22 cellular contexts compared by ENCODE assay signal in the genomic region with DNA sequence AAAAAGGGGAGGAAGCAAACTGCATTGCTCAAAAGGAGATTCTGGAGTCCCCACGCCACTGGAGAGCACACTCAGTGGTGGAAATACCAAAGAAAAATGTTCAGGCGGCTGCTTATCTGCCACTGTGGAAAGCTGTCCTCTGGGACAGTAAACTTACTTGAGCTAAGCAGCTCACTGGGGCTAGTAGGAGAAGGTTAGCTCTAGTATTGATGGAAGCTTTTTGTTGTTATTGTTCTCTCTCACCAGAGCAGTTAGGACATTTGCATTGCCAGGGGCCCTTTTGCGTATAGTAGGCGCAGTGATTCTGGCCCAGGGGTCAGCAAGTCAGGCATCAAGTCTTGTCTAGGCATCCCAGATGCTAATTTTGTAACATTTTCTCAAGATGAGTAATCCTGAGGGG.
"Had no signal": no experiment of that assay in that cellular context is flagged by ENCODE, and none has a peak within 500 bp of the region (broad histone marks: within the 10 kb centered on the region; RNA-seq: fewer than 3 reads in every experiment).

No MANE protein-coding gene starts in this region.

- H3K27me3 ChIP-seq: foreskin keratinocyte, upper lobe of left lung had no signal

- H3K27me3 Mint-ChIP-seq: progenitor cell of endocrine pancreas had no signal

- H3K36me3 ChIP-seq: upper lobe of left lung had no signal

- H3K9me3 ChIP-seq: upper lobe of left lung had no signal

- DNase-seq: activated CD4-positive, alpha-beta T cell treated with anti-CD3 and anti-CD28 coated beads, Interleukin-2, amount 10 ng/mL, durations not matched to agents 7 days and 5 days; activated CD4-positive, CD25-positive, alpha-beta regulatory T cell treated with anti-CD3 and anti-CD28 coated beads, Interleukin-2, amount 50 U/mL, for 72 hours; activated CD8-positive, alpha-beta T cell treated with anti-CD3 and anti-CD28 coated beads for 36 hours; activated gamma-delta T cell treated with Interleukin-2 at 50 U/mL for 16 hours; activated T-cell treated with anti-CD3 and anti-CD28 coated beads, Interleukin-2, amount 50 U/mL, for 1 hour; anterior cingulate cortex; caudate nucleus; effector CD4-positive, alpha-beta T cell; erythroblast; foreskin keratinocyte; retina; stimulated activated CD4-positive, alpha-beta T cell treated with anti-CD3 and anti-CD28 coated beads, Interleukin-4, amount 100 ng/mL, for 24 hours; stimulated activated naive CD4-positive, alpha-beta T cell treated with Interleukin-2 at 50 U/mL for 16 hours; T-cell; upper lobe of left lung had no signal

- H3K4me3 Mint-ChIP-seq: activated CD4-positive, alpha-beta T cell treated with anti-CD3 and anti-CD28 coated beads, Interleukin-2, amount 10 ng/mL, durations not matched to agents 7 days and 5 days; activated CD8-positive, alpha-beta T cell treated with anti-CD3 and anti-CD28 coated beads for 36 hours; activated naive CD4-positive, alpha-beta T cell treated with anti-CD3 and anti-CD28 coated beads, Interleukin-2, amount 50 U/mL, for 24 hours; brain; dendritic cell treated with granulocyte-macrophage colony-stimulating factor and Interleukin-4, amounts not matched to agents 40 ng/mL and 50 ng/mL, for 4 days; memory B cell; T-cell; T-helper 2 cell treated with Interferon-gamma antibody and Interleukin-4, amounts not matched to agents 5 μg/mL and 100 μg/mL, for 36 hours had no signal

- H3K27ac Mint-ChIP-seq: activated CD4-positive, alpha-beta T cell treated with anti-CD3 and anti-CD28 coated beads, Interleukin-2, amount 10 ng/mL, durations not matched to agents 7 days and 5 days; activated CD8-positive, alpha-beta T cell treated with anti-CD3 and anti-CD28 coated beads for 36 hours; activated naive CD4-positive, alpha-beta T cell treated with anti-CD3 and anti-CD28 coated beads, Interleukin-2, amount 50 U/mL, for 24 hours; brain; dendritic cell treated with granulocyte-macrophage colony-stimulating factor and Interleukin-4, amounts not matched to agents 40 ng/mL and 50 ng/mL, for 4 days; memory B cell; T-cell; T-helper 2 cell treated with Interferon-gamma antibody and Interleukin-4, amounts not matched to agents 5 μg/mL and 100 μg/mL, for 36 hours had no signal

- H3K4me1 ChIP-seq: foreskin keratinocyte had no signal

- H3K27ac ChIP-seq: foreskin keratinocyte, upper lobe of left lung, VCaP had no signal

- H3K4me3 ChIP-seq: upper lobe of left lung had no signal

- H3K36me3 Mint-ChIP-seq: activated naive CD4-positive, alpha-beta T cell treated with anti-CD3 and anti-CD28 coated beads, Interleukin-2, amount 50 U/mL, for 24 hours; brain; T-cell had no signal

- H3K9me3 Mint-ChIP-seq: activated CD4-positive, alpha-beta T cell treated with anti-CD3 and anti-CD28 coated beads, Interleukin-2, amount 10 ng/mL, durations not matched to agents 7 days and 5 days; activated CD8-positive, alpha-beta T cell treated with anti-CD3 and anti-CD28 coated beads for 36 hours; activated naive CD4-positive, alpha-beta T cell treated with anti-CD3 and anti-CD28 coated beads, Interleukin-2, amount 50 U/mL, for 24 hours; T-cell; T-helper 2 cell treated with Interferon-gamma antibody and Interleukin-4, amounts not matched to agents 5 μg/mL and 100 μg/mL, for 36 hours had no signal

- H3K4me1 Mint-ChIP-seq: activated CD4-positive, alpha-beta T cell treated with anti-CD3 and anti-CD28 coated beads, Interleukin-2, amount 10 ng/mL, durations not matched to agents 7 days and 5 days; activated naive CD4-positive, alpha-beta T cell treated with anti-CD3 and anti-CD28 coated beads, Interleukin-2, amount 50 U/mL, for 24 hours; brain had no signal
